Comparison of ENCODE assay signal across 8 cellular contexts in the genomic region with DNA sequence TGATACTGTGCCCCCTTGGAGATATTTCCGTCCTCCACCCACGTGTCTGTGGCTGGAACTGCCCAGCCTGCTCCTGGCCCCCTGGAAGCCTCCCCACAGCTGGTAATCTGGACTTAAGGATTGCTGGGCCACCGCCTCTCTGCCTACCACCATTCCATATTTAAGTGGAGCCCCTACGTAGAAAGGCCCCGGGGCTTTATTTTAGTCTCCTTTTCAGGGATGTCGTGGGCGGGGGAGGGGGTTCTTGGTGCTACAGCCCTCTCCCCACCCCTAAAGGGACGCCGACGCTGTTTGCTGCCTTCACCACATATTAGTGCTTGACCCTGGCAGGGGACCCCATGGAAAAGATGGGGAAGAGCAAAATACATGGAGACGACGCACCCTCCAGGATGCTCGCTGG. TPM values are rescaled to one million over a fixed set of nuclear protein-coding genes. Genes with fewer than 3 reads are reported as not detected.
DNase-seq lines count a peak whose midpoint lies in the region; TF ChIP-seq lines count a peak whose summit lies in the region.

No MANE protein-coding gene starts in this region.

- CTCF ChIA-PET in RWPE1 (lab: Yijun Ruan, JAX), result interaction anchor here (3.8 kb wide), 1 partner anchor 30 kb away, joined by 59 read pairs; a partner anchor contains a TSS

- TF ChIP-seq CTCF in AG09309 (IDR thresholded peaks at IDR 0.05; ENCODE audit: control insufficient read depth, insufficient read depth, low read depth, low read length, missing control alignments) (no peak), RWPE1 (conservative IDR thresholded peaks at IDR 0.05; ENCODE audit: low read depth) (no peak), osteocyte (IDR thresholded peaks at IDR 0.05) (no peak)

- no peaks in the 10 kb centered on the region for H3K27me3 Mint-ChIP-seq in osteocyte (ENCODE audit: unreplicated experiment)

- no peaks in the 10 kb centered on the region for H3K27me3 ChIP-seq in esophagus (ENCODE audit: control insufficient read depth in 1 of 2, insufficient read depth in 2 of 2, low read length in 2 of 2)

- H3K27ac ChIP-seq in RWPE1, result peak overlapping the region; percentile 99
- H3K27ac ChIP-seq in esophagus (ENCODE audit: low read depth in 2 of 2, low read length in 1 of 2), result peak overlapping the region; percentile 86 to 94

- H3K27ac Mint-ChIP-seq in osteocyte (ENCODE audit: unreplicated experiment), result peak overlapping the region; percentile 99

- DNase-seq in AG09309 (ENCODE audit: low read depth) (no peak), RWPE1 (ENCODE audit: low spot score) (no peak), osteocyte (ENCODE audit: extremely low spot score, unreplicated experiment) (no peak), NOMO-1 treated with DMSO at 0.1 percent for 48 hours (lab: John Stamatoyannopoulos, UW; ENCODE audit: unreplicated experiment) (no peak), dedifferentiated amniotic fluid mesenchymal stem cell (ENCODE audit: extremely low spot score) (no peak), epidermal melanocyte (ENCODE audit: insufficient read length, low spot score) (no peak), NAMALWA (ENCODE audit: low spot score) (no peak)

- POLR2A ChIA-PET in RWPE1 (lab: Yijun Ruan, JAX; ENCODE audit: low non-redundant PET), result interaction anchor here (1.2 kb wide), 1 partner anchor 29 kb away, joined by 4 read pairs; a partner anchor contains a TSS

- peaks cover 19% of the 10 kb centered on the region for H3K36me3 Mint-ChIP-seq in osteocyte (ENCODE audit: unreplicated experiment)

- WGBS in esophagus, 2 donors, result 33 to 39% methylated on average over 13 of the region's 13 CpGs

- peaks cover 0 to 11% of the 10 kb centered on the region in 2 donors for H3K4me1 ChIP-seq in esophagus (ENCODE audit: control insufficient read depth in 2 of 2, insufficient read depth in 2 of 2, low read length in 1 of 2)

- H3K4me3 ChIP-seq in AG09309 (ENCODE audit: control insufficient read depth, low read depth, low read length) (peak overlapping the region; percentile 17), esophagus (ENCODE audit: low read depth in 1 of 2, low read length in 2 of 2) (no peak overlapping the region)

- no peaks in the 10 kb centered on the region for H3K9me3 ChIP-seq in esophagus (ENCODE audit: control insufficient read depth in 2 of 2, insufficient read depth in 1 of 2, low read depth in 1 of 2, low read length in 1 of 2)

- peak overlapping the region; percentile 41 for H3K4me3 Mint-ChIP-seq in osteocyte (ENCODE audit: unreplicated experiment)

- peaks cover 40% of the 10 kb centered on the region for H3K4me1 Mint-ChIP-seq in osteocyte (ENCODE audit: unreplicated experiment)

- peaks cover 4 to 18% of the 10 kb centered on the region in 2 donors for H3K36me3 ChIP-seq in esophagus (ENCODE audit: control insufficient read depth in 2 of 2, insufficient read depth in 2 of 2, low read length in 1 of 2)

- H3K9me3 Mint-ChIP-seq in osteocyte (ENCODE audit: unreplicated experiment), result no peaks in the 10 kb centered on the region

RNA-seq across cellular contexts. Expression of a gene that starts 2.7 kb away (rescaled TPM):
- polyA plus RNA-seq in esophagus, result 100 to 1,000 TPM; 245 to 253 TPM
- total RNA-seq in osteocyte, result 231 and 232 TPM in 2 replicates

RNA-seq across cellular contexts. Expression of a gene that starts 29.4 kb away (rescaled TPM):
- 10 to 100 TPM; 22.4 to 27.4 TPM for polyA plus RNA-seq in esophagus
- 440 and 443 TPM in 2 replicates for total RNA-seq in osteocyte

RNA-seq across cellular contexts. Expression of a gene that starts 35.9 kb away (rescaled TPM):
- polyA plus RNA-seq in esophagus, result 100 to 1,000 TPM; 212 to 257 TPM
- 193 and 204 TPM in 2 replicates for total RNA-seq in osteocyte
